ENCODE assay signal across 17 cellular contexts in the genomic region with DNA sequence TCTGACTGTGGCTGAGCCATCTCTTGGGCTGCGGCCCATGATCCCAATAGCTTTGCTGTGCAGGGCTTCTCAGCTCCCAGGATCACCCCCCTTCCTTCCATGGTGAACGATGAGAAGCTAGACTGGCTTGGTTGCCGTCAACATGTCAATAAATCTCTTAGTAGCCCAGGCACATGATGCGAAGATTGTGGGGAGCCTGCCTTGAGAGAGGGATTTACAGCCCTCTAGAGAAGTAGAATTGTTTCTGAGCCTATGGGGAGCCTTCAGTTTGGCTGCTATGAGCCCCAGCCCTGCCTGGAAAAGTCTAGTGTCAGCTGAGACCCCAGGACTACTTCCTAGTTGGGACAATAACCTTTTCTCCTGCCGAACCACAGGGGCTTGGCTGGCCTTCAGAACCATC. TPM values are rescaled to one million over a fixed set of nuclear protein-coding genes. Genes with fewer than 3 reads are reported as not detected.
DNase-seq lines count a peak whose midpoint lies in the region; ATAC-seq and TF ChIP-seq lines count a peak whose summit lies in the region.
"Had no signal": no experiment of that assay in that cellular context is flagged by ENCODE, and none has a peak within 500 bp of the region (broad histone marks: within the 10 kb centered on the region; RNA-seq: fewer than 3 reads in every experiment).

No MANE protein-coding gene starts in this region.

- no peak overlapping the region for H3K27ac Mint-ChIP-seq in HFFc6
- no peak overlapping the region for H3K27ac Mint-ChIP-seq in activated naive CD8-positive, alpha-beta T cell treated with anti-CD3 and anti-CD28 coated beads, Interleukin-2, amount 50 U/mL, for 24 hours
- H3K27ac Mint-ChIP-seq: B cell, H9 had no signal

- no peak for ATAC-seq in left cardiac atrium
- no peak for ATAC-seq in activated naive CD8-positive, alpha-beta T cell treated with anti-CD3 and anti-CD28 coated beads, Interleukin-2, amount 50 U/mL, for 24 hours

- intact Hi-C loops in left ventricle myocardium inferior (cut with micrococcal nuclease) (no loop called here), left cardiac atrium (cut with DNase I) (no loop called here), dorsolateral prefrontal cortex (cut with DNase I) (no loop called here)

- H3K36me3 Mint-ChIP-seq in HFFc6 (ENCODE audit: low read depth), result no peaks in the 10 kb centered on the region
- peaks cover 8% of the 10 kb centered on the region for H3K36me3 Mint-ChIP-seq in activated naive CD8-positive, alpha-beta T cell treated with anti-CD3 and anti-CD28 coated beads, Interleukin-2, amount 50 U/mL, for 24 hours (ENCODE audit: low read depth)

- H3K9me3 ChIP-seq in left ventricle myocardium inferior (replicated peaks), result no peaks in the 10 kb centered on the region
- H3K9me3 ChIP-seq: Caco-2 had no signal

- H3K4me1 ChIP-seq in left ventricle myocardium inferior, result peaks cover 68% of the 10 kb centered on the region

- no peak for DNase-seq in left ventricle myocardium inferior
- DNase-seq in left cardiac atrium, result no peak
- DNase-seq in dorsolateral prefrontal cortex, result no peak
- peak in 1 of 49 donors; percentile 23 for DNase-seq in substantia nigra (lab: John Stamatoyannopoulos, UW)
- no peak for DNase-seq in HFFc6
- DNase-seq in activated naive CD8-positive, alpha-beta T cell treated with anti-CD3 and anti-CD28 coated beads, Interleukin-2, amount 50 U/mL, for 24 hours, result no peak
- DNase-seq in NCI-H2196 (lab: John Stamatoyannopoulos, UW; ENCODE audit: unreplicated experiment), result no peak
- DNase-seq: C1 segment of cervical spinal cord; Caco-2; CD8-positive, alpha-beta memory T cell; DND-41; GDM1; GOT3; H9 had no signal

- peaks cover 31% of the 10 kb centered on the region for H3K4me1 Mint-ChIP-seq in HFFc6 (ENCODE audit: low read depth)
- H3K4me1 Mint-ChIP-seq in activated naive CD8-positive, alpha-beta T cell treated with anti-CD3 and anti-CD28 coated beads, Interleukin-2, amount 50 U/mL, for 24 hours, result peaks cover 45% of the 10 kb centered on the region

- H3K27ac ChIP-seq in left ventricle myocardium inferior (replicated peaks) (peak overlapping the region; percentile 100), dorsolateral prefrontal cortex (peak overlapping the region in 55 of 59 donors; percentile 28 to 100 (median 99)), substantia nigra (ENCODE audit: low read depth, low read length, poor library complexity, severe bottlenecking) (peak overlapping the region; percentile 54)
- H3K27ac ChIP-seq: 22Rv1 had no signal

- no peak overlapping the region for H3K4me3 Mint-ChIP-seq in HFFc6
- H3K4me3 Mint-ChIP-seq in activated naive CD8-positive, alpha-beta T cell treated with anti-CD3 and anti-CD28 coated beads, Interleukin-2, amount 50 U/mL, for 24 hours, result no peak overlapping the region
- H3K4me3 Mint-ChIP-seq: B cell, H9 had no signal

- TF ChIP-seq CTCF in left ventricle myocardium inferior (IDR thresholded peaks at IDR 0.05; ENCODE audit: borderline replicate concordance) (no peak), dorsolateral prefrontal cortex (IDR thresholded peaks at IDR 0.05 in 54 of 56, conservative IDR thresholded peaks at IDR 0.05 in 2 of 56; ENCODE audit: low read depth in 1 of 56, partially characterized antibody in 56 of 56) (no peak), HFFc6 (IDR thresholded peaks at IDR 0.05) (no peak)

- peaks cover 35% of the 10 kb centered on the region for H3K36me3 ChIP-seq in left ventricle myocardium inferior

- H3K27me3 ChIP-seq in left ventricle myocardium inferior (ENCODE audit: low read depth) (no peaks in the 10 kb centered on the region), dorsolateral prefrontal cortex (no peaks in the 10 kb centered on the region)

- H3K27me3 Mint-ChIP-seq in HFFc6 (ENCODE audit: insufficient read depth), result no peaks in the 10 kb centered on the region; the same call in 1 of the 2 replicates
- no peaks in the 10 kb centered on the region for H3K27me3 Mint-ChIP-seq in activated naive CD8-positive, alpha-beta T cell treated with anti-CD3 and anti-CD28 coated beads, Interleukin-2, amount 50 U/mL, for 24 hours
- H3K27me3 Mint-ChIP-seq: B cell had no signal

- H3K4me3 ChIP-seq in left ventricle myocardium inferior, result no peak overlapping the region
- peak overlapping the region in 14 of 59 donors; percentile 2 to 97 (median 26) for H3K4me3 ChIP-seq in dorsolateral prefrontal cortex

- H3K9me3 Mint-ChIP-seq in HFFc6, result no peaks in the 10 kb centered on the region
- H3K9me3 Mint-ChIP-seq in activated naive CD8-positive, alpha-beta T cell treated with anti-CD3 and anti-CD28 coated beads, Interleukin-2, amount 50 U/mL, for 24 hours, result no peaks in the 10 kb centered on the region
- H3K9me3 Mint-ChIP-seq: CD8-positive, alpha-beta memory T cell; H9 had no signal

RNA-seq across cellular contexts. Expression of gene PIGT, which starts 3.3 kb away (rescaled TPM):
- total RNA-seq in left ventricle myocardium inferior (126 TPM), left cardiac atrium (100 to 1,000 TPM; 104 to 129 TPM), dorsolateral prefrontal cortex (100 to 1,000 TPM in 6 of 120 experiments, 10 to 100 TPM in 114; 56.0 to 148 (median 76.4) TPM)
- 10 to 100 TPM; 76.7 to 94.0 (median 81.8) TPM for total RNA-seq in HFFc6 (2021; fragmentation: NEBNext Ultra II Directional; extraction: Animal tissue kit (Norgen Biotek cat#: 25700))

RNA-seq across cellular contexts. Expression of gene DBNDD2, which starts 4.6 kb away (rescaled TPM):
- total RNA-seq in left ventricle myocardium inferior (362 TPM), left cardiac atrium (100 to 1,000 TPM; 177 to 200 TPM), dorsolateral prefrontal cortex (1,000 to 10,000 TPM in 2 of 120 experiments, 100 to 1,000 TPM in 118; 113 to 1,403 (median 322) TPM)
- 10 to 100 TPM; 15.2 to 19.5 (median 19.0) TPM for total RNA-seq in HFFc6 (2021; fragmentation: NEBNext Ultra II Directional; extraction: Animal tissue kit (Norgen Biotek cat#: 25700))

RNA-seq across cellular contexts. Expression of gene TP53TG5, which starts 34.5 kb away (rescaled TPM):
- 0.80 TPM for total RNA-seq in left ventricle myocardium inferior
- total RNA-seq in left cardiac atrium, result 1 to 10 TPM in 1 of 2 donors, under 1 TPM in 1; 0.68 to 2.0 TPM
- total RNA-seq in dorsolateral prefrontal cortex, result 10 to 100 TPM in 83 of 120 experiments, 1 to 10 TPM in 37; 1.0 to 82.8 (median 15.3) TPM
- total RNA-seq in HFFc6 (2021; fragmentation: NEBNext Ultra II Directional; extraction: Animal tissue kit (Norgen Biotek cat#: 25700)), result not detected
- total RNA-seq: B cell; Caco-2; CD8-positive, alpha-beta memory T cell; H9; HT1080 had no signal

RNA-seq across cellular contexts. Expression of gene SYS1, which starts 49.7 kb away (rescaled TPM):
- total RNA-seq in left ventricle myocardium inferior (20.8 TPM), left cardiac atrium (10 to 100 TPM; 23.4 to 24.1 TPM), dorsolateral prefrontal cortex (10 to 100 TPM; 19.5 to 49.7 (median 29.3) TPM)
- total RNA-seq in HFFc6 (2021; fragmentation: NEBNext Ultra II Directional; extraction: Animal tissue kit (Norgen Biotek cat#: 25700)), result 10 to 100 TPM; 22.9 to 34.1 (median 27.6) TPM

RNA-seq across cellular contexts. Expression of gene WFDC2, which starts 56.9 kb away (rescaled TPM):
- total RNA-seq in left ventricle myocardium inferior (not detected), left cardiac atrium (1 to 10 TPM in 1 of 2 donors, under 1 TPM in 1; 0.52 to 6.9 TPM), dorsolateral prefrontal cortex (10 to 100 TPM in 59 of 120 experiments, 1 to 10 TPM in 61; 2.7 to 22.3 (median 9.9) TPM)
- total RNA-seq in HFFc6 (2021; fragmentation: NEBNext Ultra II Directional; extraction: Animal tissue kit (Norgen Biotek cat#: 25700)), result under 1 TPM in 1 of 6 experiments, not detected in 5; 0.97 TPM
- total RNA-seq: B cell, HT1080 had no signal

Comparison
In these comparisons a context has a peak if more than half of its experiments do, and no peak if none do; other contexts are left out.
1. RNA of gene DBNDD2, which starts 4.6 kb away (total RNA-seq): 362 TPM in left ventricle myocardium inferior (single experiment), 113 to 1,403 TPM in dorsolateral prefrontal cortex and 177 to 200 TPM in left cardiac atrium; 15.2 to 19.5 TPM in HFFc6; every median in the first group is over 4 times any median in the second.
2. Peak in every context shown above with its lines, with median percentiles within 50 percentile points of each other: H3K27ac ChIP-seq.